Comparison of ENCODE assay signal across 10 cellular contexts in genomic region chr1:198443374-198444233, GRCh38.
DNase-seq lines count a peak whose midpoint lies in the region; ATAC-seq and TF ChIP-seq lines count a peak whose summit lies in the region.
"Had no signal": no experiment of that assay in that cellular context is flagged by ENCODE, and none has a peak within 500 bp of the region (broad histone marks: within the 10 kb centered on the region; RNA-seq: fewer than 3 reads in every experiment).

No MANE protein-coding gene starts in this region.

- no peak for TF ChIP-seq CTCF in osteoblast (IDR thresholded peaks at IDR 0.05; ENCODE audit: extremely low read depth, low read depth, low read length)
- TF ChIP-seq CTCF in mucosa of descending colon (IDR thresholded peaks at IDR 0.05): no peak

- H2AFZ ChIP-seq in osteoblast (ENCODE audit: low read length): no peak overlapping the region

- no peaks in the 10 kb centered on the region for H3K9me3 ChIP-seq in osteoblast (ENCODE audit: low read depth, low read length)
- H3K9me3 ChIP-seq in mucosa of descending colon: no peaks in the 10 kb centered on the region

- no peaks in the 10 kb centered on the region for H3K27me3 ChIP-seq in osteoblast (ENCODE audit: insufficient read depth, low read length)

- peak overlapping the region; percentile 52 for H3K4me2 ChIP-seq in osteoblast (ENCODE audit: insufficient read depth, low read length)

- DNase-seq in EL (peak; percentile 93), NCI-H69 (lab: John Stamatoyannopoulos, UW) (peak; percentile 40), dermis microvascular lymphatic vessel endothelial cell (ENCODE audit: low read depth in 2 of 2) (peak; percentile 52 to 94), osteoblast (ENCODE audit: insufficient read length, low spot score, missing footprints) (peak; percentile 84), cerebellar cortex (ENCODE audit: low spot score) (no peak), mucosa of descending colon (no peak)
- DNase-seq: natural killer cell, NCI-H1417 treated with DMSO at 0.1 percent for 48 hours had no signal

- ATAC-seq in HG03025 (IDR thresholded peaks at IDR 0.05; ENCODE audit: low FRiP score, unreplicated experiment) (no peak), mucosa of descending colon (no peak), HG03045 (IDR thresholded peaks at IDR 0.05; ENCODE audit: unreplicated experiment) (no peak)
- ATAC-seq: natural killer cell had no signal

- H3K4me3 ChIP-seq in osteoblast (ENCODE audit: insufficient read depth, low read length) (no peak overlapping the region), mucosa of descending colon (no peak overlapping the region)

- peak overlapping the region; percentile 89 for H3K27ac ChIP-seq in osteoblast (ENCODE audit: low read depth, low read length)

- H3K4me1 ChIP-seq in osteoblast (ENCODE audit: insufficient read depth, low read length) (peaks cover 22% of the 10 kb centered on the region), mucosa of descending colon (ENCODE audit: low read depth) (no peaks in the 10 kb centered on the region)

- H4K20me1 ChIP-seq in osteoblast (ENCODE audit: insufficient read depth, low read length): no peaks in the 10 kb centered on the region

- no peaks in the 10 kb centered on the region for H3K79me2 ChIP-seq in osteoblast (ENCODE audit: insufficient read depth, low read length)

- no peaks in the 10 kb centered on the region for H3K36me3 ChIP-seq in osteoblast (ENCODE audit: insufficient read depth, low read length)
- H3K36me3 ChIP-seq in mucosa of descending colon (ENCODE audit: low read depth): no peaks in the 10 kb centered on the region

- intact Hi-C loops in mucosa of descending colon (cut with DNase I, micrococcal nuclease): no loop called here

Comparison
In these comparisons a context has a peak if more than half of its experiments do, and no peak if none do; other contexts are left out.
1. DNase-seq: peak in EL (single experiment), NCI-H69 (single experiment), dermis microvascular lymphatic vessel endothelial cell (2 of 2) and osteoblast (single experiment); none in cerebellar cortex (single experiment) and mucosa of descending colon (0 of 3).